In genomic region chr20:64062276-64062595, GRCh38 we compare ENCODE assay signal across 9 cellular contexts. TPM values are rescaled to one million over a fixed set of nuclear protein-coding genes. Genes with fewer than 3 reads are reported as not detected.
A peak's percentile ranks its signal among the peaks of the same experiment; 100 is the strongest.
DNase-seq lines count a peak whose midpoint lies in the region; ATAC-seq and TF ChIP-seq lines count a peak whose summit lies in the region.
"Had no signal": no experiment of that assay in that cellular context is flagged by ENCODE, and none has a peak within 500 bp of the region (broad histone marks: within the 10 kb centered on the region; RNA-seq: fewer than 3 reads in every experiment).

No MANE protein-coding gene starts in this region.

- TF ChIP-seq CTCF in right atrium auricular region (IDR thresholded peaks at IDR 0.05) (no peak), uterus (IDR thresholded peaks at IDR 0.05) (no peak)

- peak overlapping the region; percentile 84 for H3K4me3 Mint-ChIP-seq in central memory CD8-positive, alpha-beta T cell

- H3K4me1 Mint-ChIP-seq in central memory CD8-positive, alpha-beta T cell, result peaks cover 41% of the 10 kb centered on the region

- no peaks in the 10 kb centered on the region for H3K9me3 Mint-ChIP-seq in central memory CD8-positive, alpha-beta T cell

- H3K9ac ChIP-seq in mucosa of rectum (ENCODE audit: low read depth in 1 of 2, low read length in 2 of 2), result peak overlapping the region; percentile 47 to 48

- peak overlapping the region; percentile 76 to 84 for H3K27ac ChIP-seq in right atrium auricular region
- H3K27ac ChIP-seq in mucosa of rectum (ENCODE audit: low read depth in 2 of 2, low read length in 2 of 2), result peak overlapping the region in 1 of 2 donors; percentile 52
- H3K27ac ChIP-seq in uterus, result peak overlapping the region; percentile 82 to 85

- H3K9me3 ChIP-seq in right atrium auricular region (no peaks in the 10 kb centered on the region), mucosa of rectum (ENCODE audit: control insufficient read depth in 2 of 2, low read length in 2 of 2) (no peaks in the 10 kb centered on the region), uterus (no peaks in the 10 kb centered on the region)

- ATAC-seq in left cardiac atrium (no peak), GM18517 (IDR thresholded peaks at IDR 0.05; ENCODE audit: unreplicated experiment) (no peak), HG03378 (IDR thresholded peaks at IDR 0.05; ENCODE audit: unreplicated experiment) (no peak), HG02642 (IDR thresholded peaks at IDR 0.05; ENCODE audit: poor library complexity, unreplicated experiment) (no peak)
- ATAC-seq in central memory CD8-positive, alpha-beta T cell (replicated peaks; ENCODE audit: extremely low read depth, poor library complexity, severe bottlenecking), result no peak

- no peaks in the 10 kb centered on the region for H3K27me3 Mint-ChIP-seq in central memory CD8-positive, alpha-beta T cell

- no peak for TF ChIP-seq POLR2A in uterus (IDR thresholded peaks at IDR 0.05)

- H3K27ac Mint-ChIP-seq in central memory CD8-positive, alpha-beta T cell (ENCODE audit: low read depth), result no peak overlapping the region

- no peaks in the 10 kb centered on the region for H3K36me3 ChIP-seq in right atrium auricular region
- H3K36me3 ChIP-seq in mucosa of rectum (ENCODE audit: control insufficient read depth in 2 of 2, insufficient read depth in 2 of 2, low read length in 2 of 2), result no peaks in the 10 kb centered on the region
- no peaks in the 10 kb centered on the region for H3K36me3 ChIP-seq in uterus

- H3K27me3 ChIP-seq in right atrium auricular region (no peaks in the 10 kb centered on the region), mucosa of rectum (ENCODE audit: control insufficient read depth in 2 of 2, insufficient read depth in 2 of 2, low read length in 2 of 2) (peaks cover 0 to 2% of the 10 kb centered on the region in 2 donors), uterus (no peaks in the 10 kb centered on the region)

- DNase-seq in right atrium auricular region (ENCODE audit: low spot score) (no peak), left cardiac atrium (no peak), uterus (no peak)
- DNase-seq in central memory CD8-positive, alpha-beta T cell (ENCODE audit: low spot score in 2 of 2), result no peak

- peaks cover 0 to 38% of the 10 kb centered on the region in 2 donors for H3K4me1 ChIP-seq in right atrium auricular region
- H3K4me1 ChIP-seq in mucosa of rectum (ENCODE audit: control insufficient read depth in 2 of 2, insufficient read depth in 2 of 2, low read length in 2 of 2), result peaks cover 19 to 20% of the 10 kb centered on the region in 2 donors
- H3K4me1 ChIP-seq in uterus, result peaks cover 0 to 23% of the 10 kb centered on the region in 2 donors

- peak overlapping the region; percentile 79 to 97 for H3K4me3 ChIP-seq in right atrium auricular region
- H3K4me3 ChIP-seq in mucosa of rectum (ENCODE audit: low read length in 2 of 2), result peak overlapping the region; percentile 67 to 68
- peak overlapping the region; percentile 78 to 92 for H3K4me3 ChIP-seq in uterus

- peaks cover 8% of the 10 kb centered on the region for H3K36me3 Mint-ChIP-seq in central memory CD8-positive, alpha-beta T cell (ENCODE audit: insufficient read depth)

- intact Hi-C loops in left cardiac atrium (cut with DNase I), result no loop called here
- intact Hi-C loops in uterus (cut with DNase I; ENCODE audit: low total_unique reads), result no loop called here

RNA-seq across cellular contexts. Expression of gene TCEA2, which starts 0.8 kb away (rescaled TPM):
- total RNA-seq in right atrium auricular region, result 10 to 100 TPM; 17.8 to 25.5 TPM
- 10 to 100 TPM; 44.7 to 46.4 TPM for total RNA-seq in left cardiac atrium
- 10 to 100 TPM; 21.5 to 75.4 (median 27.2) TPM for total RNA-seq in uterus

RNA-seq across cellular contexts. Expression of gene SOX18, which starts 12.8 kb away (rescaled TPM):
- total RNA-seq in right atrium auricular region (10 to 100 TPM; 15.1 to 17.2 TPM), left cardiac atrium (10 to 100 TPM; 39.4 to 83.4 TPM), uterus (100 to 1,000 TPM in 1 of 4 donors, 10 to 100 TPM in 2, 1 to 10 TPM in 1; 6.7 to 116 (median 19.1) TPM)
- total RNA-seq: Daoy had no signal

RNA-seq across cellular contexts. Expression of gene RGS19, which starts 17.1 kb away (rescaled TPM):
- total RNA-seq in right atrium auricular region, result 10 to 100 TPM in 1 of 2 donors, 1 to 10 TPM in 1; 7.8 to 14.1 TPM
- 1 to 10 TPM; 9.7 to 10.0 TPM for total RNA-seq in left cardiac atrium
- 10 to 100 TPM in 1 of 4 donors, 1 to 10 TPM in 3; 4.6 to 38.8 (median 6.7) TPM for total RNA-seq in uterus

RNA-seq across cellular contexts. Expression of gene OPRL1, which starts 17.6 kb away (rescaled TPM):
- total RNA-seq in right atrium auricular region (1 to 10 TPM in 1 of 2 donors, under 1 TPM in 1; 0.75 to 1.4 TPM), left cardiac atrium (under 1 TPM; 0.71 to 0.97 TPM), uterus (1 to 10 TPM in 1 of 4 donors, under 1 TPM in 2, not detected in 1; 0.51 to 1.9 (median 0.64) TPM)

RNA-seq across cellular contexts. Expression of gene LKAAEAR1, which starts 22.0 kb away (rescaled TPM):
- total RNA-seq in right atrium auricular region (not detected), left cardiac atrium (under 1 TPM in 1 of 2 donors, not detected in 1; 0.41 TPM), uterus (not detected)
- total RNA-seq: Daoy had no signal
